Comparison of ENCODE assay signal across 8 cellular contexts in genomic region chr6:36840471-36841461, GRCh38. TPM values are rescaled to one million over a fixed set of nuclear protein-coding genes. Genes with fewer than 3 reads are reported as not detected.
A peak's percentile ranks its signal among the peaks of the same experiment; 100 is the strongest.
DNase-seq lines count a peak whose midpoint lies in the region; ATAC-seq and FAIRE-seq lines count a peak whose summit lies in the region.

No MANE protein-coding gene starts in this region.

- 7% methylated on average over 44 of the region's 44 CpGs for WGBS in HUES64

- intact Hi-C loops in left cardiac atrium (cut with DNase I), result no loop called here

- no peaks in the 10 kb centered on the region for H3K9me3 ChIP-seq in HUES64 (ENCODE audit: insufficient read depth, low read depth, low read length)
- no peaks in the 10 kb centered on the region for H3K9me3 ChIP-seq in skeletal muscle satellite cell (replicated peaks; ENCODE audit: low read length)

- H3K36me3 ChIP-seq in HUES64 (ENCODE audit: insufficient read depth, low read length) (no peaks in the 10 kb centered on the region), skeletal muscle satellite cell (ENCODE audit: insufficient read depth, low read length) (no peaks in the 10 kb centered on the region)

- peak; percentile 21 for DNase-seq in activated gamma-delta T cell treated with Interleukin-2 at 50 U/mL for 16 hours
- DNase-seq in left cardiac atrium, result peak; percentile 51
- DNase-seq in DMS114 treated with DMSO at 0.1 percent for 48 hours (lab: John Stamatoyannopoulos, UW; ENCODE audit: unreplicated experiment), result no peak
- DNase-seq in RKO (ENCODE audit: low spot score), result no peak
- DNase-seq in RCC 7860 (ENCODE audit: low spot score), result no peak

- FAIRE-seq in RCC 7860 (lab: Jason Lieb, UNC), result no peak

- no peak overlapping the region for H3K9ac ChIP-seq in HUES64 (ENCODE audit: low read depth, low read length)
- peak overlapping the region; percentile 13 for H3K9ac ChIP-seq in skeletal muscle satellite cell (ENCODE audit: low read depth, low read length)

- no peak overlapping the region for H3K27ac ChIP-seq in HUES64 (ENCODE audit: low read depth, low read length)

- peak overlapping the region; percentile 83 for H3K4me2 ChIP-seq in skeletal muscle satellite cell (ENCODE audit: low read length)

- H3K4me1 ChIP-seq in HUES64 (ENCODE audit: insufficient read depth, low read length) (peaks cover 6% of the 10 kb centered on the region; the same call in 1 of the 2 replicates), skeletal muscle satellite cell (ENCODE audit: control insufficient read depth, insufficient read depth, low read length) (peaks cover 17% of the 10 kb centered on the region)

- ATAC-seq in left cardiac atrium, result peak; percentile 18 to 36
- ATAC-seq in GM18870 (IDR thresholded peaks at IDR 0.05; ENCODE audit: unreplicated experiment), result no peak

- peaks cover 63% of the 10 kb centered on the region for H3K27me3 ChIP-seq in HUES64 (ENCODE audit: insufficient read depth, low read length)
- peaks cover 43% of the 10 kb centered on the region for H3K27me3 ChIP-seq in skeletal muscle satellite cell (ENCODE audit: control insufficient read depth, insufficient read depth, low read length)

- H3K4me3 ChIP-seq in HUES64 (ENCODE audit: low read length) (peak overlapping the region; percentile 52), skeletal muscle satellite cell (ENCODE audit: low read length) (peak overlapping the region; percentile 66)

RNA-seq across cellular contexts. Expression of gene CPNE5, which starts 1.5 kb away (rescaled TPM):
- polyA plus RNA-seq in HUES64 (2013, experiment 1 of 2), result 0.30 TPM
- polyA plus RNA-seq in HUES64 (2013, experiment 2 of 2), result 0.57 TPM
- 10 to 100 TPM; 14.7 to 63.5 TPM for total RNA-seq in left cardiac atrium
- total RNA-seq in skeletal muscle satellite cell (2012; rRNA removed), result 0.51 TPM in 1 of 2 replicates, not detected in the other

RNA-seq across cellular contexts. Expression of gene PPIL1, which starts 33.8 kb away (rescaled TPM):
- 94.2 TPM for polyA plus RNA-seq in HUES64 (2013, experiment 1 of 2)
- 88.6 TPM for polyA plus RNA-seq in HUES64 (2013, experiment 2 of 2)
- total RNA-seq in left cardiac atrium, result 10 to 100 TPM; 52.4 to 56.3 TPM
- total RNA-seq in skeletal muscle satellite cell (2012; rRNA removed), result 34.5 and 36.9 TPM in 2 replicates

RNA-seq across cellular contexts. Expression of gene C6orf89, which starts 45.0 kb away (rescaled TPM):
- polyA plus RNA-seq in HUES64 (2013, experiment 1 of 2), result 9.6 TPM
- polyA plus RNA-seq in HUES64 (2013, experiment 2 of 2), result 11.0 TPM
- total RNA-seq in left cardiac atrium, result 10 to 100 TPM; 62.9 to 74.1 TPM
- 36.8 and 36.9 TPM in 2 replicates for total RNA-seq in skeletal muscle satellite cell (2012; rRNA removed)

Comparison
In these comparisons a context has a peak if more than half of its experiments do, and no peak if none do; other contexts are left out.
1. DNase-seq: peak in activated gamma-delta T cell treated with Interleukin-2 at 50 U/mL for 16 hours (single experiment) and left cardiac atrium (single experiment); none in DMS114 treated with DMSO at 0.1 percent for 48 hours (single experiment), RKO (single experiment) and RCC 7860 (single experiment).